ENCODE assay signal across 9 cellular contexts in genomic region chr1:115976900-115977480, GRCh38. TPM values are rescaled to one million over a fixed set of nuclear protein-coding genes. Genes with fewer than 3 reads are reported as not detected.
DNase-seq lines count a peak whose midpoint lies in the region; ATAC-seq, FAIRE-seq and TF ChIP-seq lines count a peak whose summit lies in the region.
"Had no signal": no experiment of that assay in that cellular context is flagged by ENCODE, and none has a peak within 500 bp of the region (broad histone marks: within the 10 kb centered on the region; RNA-seq: fewer than 3 reads in every experiment).

No MANE protein-coding gene starts in this region.

- FAIRE-seq in keratinocyte (lab: Jason Lieb, UNC) = peak; percentile 53
- FAIRE-seq: colon had no signal

- dilution Hi-C loops in keratinocyte (cut with MboI; ENCODE audit: extremely low pct_ligation_motif_present, low sequenced_read_pairs) = loop anchor here (25.0 kb wide), 1 partner anchor 165 kb away; no protein-coding TSS in a partner anchor

- H3K4me1 ChIP-seq in cardiac muscle cell (ENCODE audit: low read depth) (no peaks in the 10 kb centered on the region), keratinocyte (ENCODE audit: control insufficient read depth, extremely low read depth, insufficient read depth, low read length) (peaks cover 31% of the 10 kb centered on the region)

- no peaks in the 10 kb centered on the region for H3K27me3 ChIP-seq in cardiac muscle cell
- no peaks in the 10 kb centered on the region for H3K27me3 ChIP-seq in keratinocyte (ENCODE audit: control insufficient read depth, extremely low read depth, insufficient read depth, low read length)

- H2AFZ ChIP-seq in keratinocyte (ENCODE audit: control insufficient read depth, low read length) = peak overlapping the region; percentile 0

- intact Hi-C loops in Right ventricle myocardium superior (cut with DNase I) = loop anchor here (5.0 kb wide), 1 partner anchor 170 kb away; no protein-coding TSS in a partner anchor

- peak overlapping the region in 1 of 2 donors; percentile 89 for H3K27ac Mint-ChIP-seq in stimulated activated naive CD8-positive, alpha-beta T cell treated with anti-CD3 and anti-CD28 coated beads, Interleukin-15, amount 100 ng/mL, for 72 hours

- H4K20me1 ChIP-seq in keratinocyte (ENCODE audit: control insufficient read depth, extremely low read depth, insufficient read depth, low read length) = peaks cover 11% of the 10 kb centered on the region

- ATAC-seq in Right ventricle myocardium superior (ENCODE audit: poor library complexity) = no peak
- no peak for ATAC-seq in stimulated activated naive CD8-positive, alpha-beta T cell treated with anti-CD3 and anti-CD28 coated beads, Interleukin-15, amount 100 ng/mL, for 72 hours
- ATAC-seq in GM19452 (IDR thresholded peaks at IDR 0.05; ENCODE audit: unreplicated experiment) = no peak
- no peak for ATAC-seq in GM18498 (IDR thresholded peaks at IDR 0.05; ENCODE audit: unreplicated experiment)

- peak overlapping the region; percentile 87 to 95 for H3K4me3 Mint-ChIP-seq in stimulated activated naive CD8-positive, alpha-beta T cell treated with anti-CD3 and anti-CD28 coated beads, Interleukin-15, amount 100 ng/mL, for 72 hours

- peak in 1 of 2 donors; percentile 9 for DNase-seq in cardiac muscle cell (ENCODE audit: low read depth in 1 of 2, low spot score in 1 of 2)
- no peak for DNase-seq in Right ventricle myocardium superior
- no peak for DNase-seq in keratinocyte (ENCODE audit: low read depth, low spot score)
- DNase-seq in stimulated activated naive CD8-positive, alpha-beta T cell treated with anti-CD3 and anti-CD28 coated beads, Interleukin-15, amount 100 ng/mL, for 72 hours = no peak
- DNase-seq in LoVo (ENCODE audit: low spot score) = no peak

- H3K27ac ChIP-seq in cardiac muscle cell = no peak overlapping the region
- peak overlapping the region; percentile 91 for H3K27ac ChIP-seq in angular gyrus (ENCODE audit: low read depth, low read length)
- H3K27ac ChIP-seq in keratinocyte (ENCODE audit: control insufficient read depth, insufficient read depth, low read length) = peak overlapping the region; percentile 92

- H3K4me2 ChIP-seq in keratinocyte (ENCODE audit: control insufficient read depth, extremely low read depth, insufficient read depth, low read depth, low read length) = peak overlapping the region; percentile 89

- H3K4me3 ChIP-seq in cardiac muscle cell (peak overlapping the region; percentile 48), keratinocyte (ENCODE audit: control insufficient read depth in 2 of 3, extremely low read depth in 1 of 3, insufficient read depth in 2 of 3, low read depth in 1 of 3, low read length in 3 of 3) (peak overlapping the region; percentile 66 to 76 (median 68))

- H3K9ac ChIP-seq in keratinocyte (ENCODE audit: control insufficient read depth, extremely low read depth, insufficient read depth, low read length) = peak overlapping the region; percentile 80

- peaks cover 42% of the 10 kb centered on the region for H3K27me3 Mint-ChIP-seq in stimulated activated naive CD8-positive, alpha-beta T cell treated with anti-CD3 and anti-CD28 coated beads, Interleukin-15, amount 100 ng/mL, for 72 hours

- H3K9me3 Mint-ChIP-seq in stimulated activated naive CD8-positive, alpha-beta T cell treated with anti-CD3 and anti-CD28 coated beads, Interleukin-15, amount 100 ng/mL, for 72 hours = no peaks in the 10 kb centered on the region

- H3K9me3 ChIP-seq in cardiac muscle cell (ENCODE audit: low read depth) = no peaks in the 10 kb centered on the region
- no peaks in the 10 kb centered on the region for H3K9me3 ChIP-seq in keratinocyte (ENCODE audit: control insufficient read depth, low read depth, low read length)

- no peaks in the 10 kb centered on the region for H3K9me1 ChIP-seq in keratinocyte (ENCODE audit: control insufficient read depth, extremely low read depth, insufficient read depth, low read length)

- H3K79me2 ChIP-seq in keratinocyte (ENCODE audit: control insufficient read depth, insufficient read depth, low read length) = peaks cover 41% of the 10 kb centered on the region

- TF ChIP-seq CTCF in cardiac muscle cell (IDR thresholded peaks at IDR 0.05; ENCODE audit: low read depth, low read length) = no peak
- no peak for TF ChIP-seq CTCF in keratinocyte (optimal IDR thresholded peaks at IDR 0.05 in 1 of 3, IDR thresholded peaks at IDR 0.05 in 1 of 3, conservative IDR thresholded peaks at IDR 0.05 in 1 of 3; ENCODE audit: extremely low read depth in 1 of 3, insufficient read depth in 2 of 3, low read length in 3 of 3)

- peaks cover 6% of the 10 kb centered on the region for H3K4me1 Mint-ChIP-seq in stimulated activated naive CD8-positive, alpha-beta T cell treated with anti-CD3 and anti-CD28 coated beads, Interleukin-15, amount 100 ng/mL, for 72 hours

- H3K36me3 ChIP-seq in cardiac muscle cell (no peaks in the 10 kb centered on the region), keratinocyte (ENCODE audit: control insufficient read depth in 2 of 2, extremely low read depth in 1 of 2, insufficient read depth in 2 of 2, low read length in 2 of 2) (no peaks in the 10 kb centered on the region)

RNA-seq across cellular contexts. Expression of gene SLC22A15, which starts 0.7 kb away (rescaled TPM):
- total RNA-seq in cardiac muscle cell = 2.3 and 2.7 TPM in 2 replicates
- polyA plus RNA-seq in cardiac muscle cell = 2.3 and 2.4 TPM in 2 replicates
- 10.7 TPM for total RNA-seq in Right ventricle myocardium superior
- 9.3 to 16.3 TPM (median 14.9 TPM) in 3 replicates for polyA plus RNA-seq in keratinocyte
- 7.2 TPM for polyA plus RNA-seq in keratinocyte (2011; ENCODE audit: low read depth)
- polyA plus RNA-seq in keratinocyte (2011; cell fraction: cytosol; rRNA removed) = 6.4 and 10.9 TPM in 2 replicates
- 35.6 and 45.3 TPM in 2 replicates for polyA plus RNA-seq in keratinocyte (2011; cell fraction: nucleus; rRNA removed)
- 5.8 and 17.1 TPM in 2 replicates for polyA plus RNA-seq in keratinocyte (2012; ENCODE audit: low replicate concordance)
- polyA minus RNA-seq in keratinocyte = 9.8 to 51.4 TPM (median 45.0 TPM) in 3 replicates
- polyA minus RNA-seq in keratinocyte (2011; cell fraction: cytosol; rRNA and poly(A)+ RNA removed) = 5.8 TPM
- polyA minus RNA-seq in keratinocyte (2011; cell fraction: nucleus; rRNA and poly(A)+ RNA removed) = 55.4 and 117 TPM in 2 replicates
